ENCODE assay signal across 33 cellular contexts in the genomic region with DNA sequence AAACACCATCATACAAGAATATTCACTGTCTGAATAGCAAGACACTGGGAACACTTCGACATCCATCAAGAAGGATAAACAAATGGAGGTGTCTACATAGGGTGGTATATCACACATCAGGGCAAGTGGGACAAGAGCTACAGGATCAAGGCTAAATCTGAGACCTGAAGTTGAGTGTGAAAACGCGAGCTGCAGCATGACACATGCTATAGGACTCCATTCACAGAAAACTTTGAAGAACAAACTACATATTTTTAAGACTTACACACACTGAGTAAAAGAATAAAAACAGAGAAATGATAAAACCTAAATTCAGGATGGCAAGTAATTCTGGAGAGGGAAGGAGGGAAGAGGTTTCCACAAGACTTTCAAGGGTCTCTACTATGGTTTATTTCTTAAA. TPM values are rescaled to one million over a fixed set of nuclear protein-coding genes. Genes with fewer than 3 reads are reported as not detected.
DNase-seq lines count a peak whose midpoint lies in the region; ATAC-seq and TF ChIP-seq lines count a peak whose summit lies in the region.
"Had no signal": no experiment of that assay in that cellular context is flagged by ENCODE, and none has a peak within 500 bp of the region (broad histone marks: within the 10 kb centered on the region; RNA-seq: fewer than 3 reads in every experiment).

No MANE protein-coding gene starts in this region.

- H3K79me2 ChIP-seq in SK-N-SH (ENCODE audit: insufficient read depth): no peaks in the 10 kb centered on the region

- H3K36me3 ChIP-seq in SK-N-SH (replicated peaks in 1 of 2; ENCODE audit: control insufficient read depth in 1 of 2, insufficient read depth in 2 of 2, low read length in 1 of 2) (no peaks in the 10 kb centered on the region), stomach (no peaks in the 10 kb centered on the region)
- H3K36me3 ChIP-seq: cardiac muscle cell, HAP-1 had no signal

- H3K27ac ChIP-seq in SK-N-SH (ENCODE audit: low read depth in 2 of 2, low read length in 1 of 2) (peak overlapping the region in 1 of 2 experiments; percentile 23; a peak in 1 of 4 replicates), stomach (peak overlapping the region in 3 of 5 donors; percentile 82 to 93 (median 90))
- H3K27ac ChIP-seq: cardiac muscle cell had no signal

- DNase-seq in SK-N-SH: no peak
- DNase-seq in HFFc6: peak; percentile 22
- DNase-seq in fibroblast of peridontal ligament (ENCODE audit: extremely low read depth): peak; percentile 27
- no peak for DNase-seq in stomach
- no peak for DNase-seq in NCI-H526 (lab: John Stamatoyannopoulos, UW)
- no peak for DNase-seq in stimulated activated effector memory CD8-positive, alpha-beta T cell treated with anti-CD3 and anti-CD28 coated beads, Interleukin-12 subunit alpha, Interleukin-12 subunit beta, amount 100 ng/mL, for 72 hours (ENCODE audit: low spot score in 2 of 2)
- no peak for DNase-seq in cerebellum (ENCODE audit: low spot score)
- DNase-seq: 8988T; activated CD4-positive, alpha-beta T cell treated with anti-CD3 and anti-CD28 coated beads for 36 hours; activated CD8-positive, alpha-beta T cell treated with anti-CD3 and anti-CD28 coated beads, Interleukin-2, amount 10 ng/mL, durations not matched to agents 7 days and 5 days; activated naive CD4-positive, alpha-beta T cell treated with anti-CD3 and anti-CD28 coated beads for 36 hours; AML-193; amygdala; CD4-positive, alpha-beta T cell; cortex of kidney; effector memory CD8-positive, alpha-beta T cell; head of caudate nucleus; Kasumi-1; kidney; NCI-H1417 treated with DMSO at 0.1 percent for 48 hours; NCI-H2081 treated with DMSO at 0.1 percent for 48 hours; NCI-H748 treated with DMSO at 0.1 percent for 48 hours; occipital lobe; SHP77 treated with DMSO at 0.1 percent for 48 hours; stimulated activated CD4-positive, alpha-beta T cell treated with anti-CD3 and anti-CD28 coated beads, Interleukin-4, amount 100 ng/mL, for 24 hours; substantia nigra; T-helper 9 cell; trophoblast cell had no signal

- H3K4me1 ChIP-seq in SK-N-SH (ENCODE audit: control insufficient read depth in 1 of 2, insufficient read depth in 2 of 2, low read depth in 1 of 2, low read length in 1 of 2) (peaks cover 5 to 29% of the 10 kb centered on the region in 2 experiments; a peak in 2 of 4 replicates), stomach (peaks cover 7 to 26% (median 22%) of the 10 kb centered on the region in 4 donors)

- no peak for TF ChIP-seq POLR2A in stomach (IDR thresholded peaks at IDR 0.05)

- no peak; the same call in 2 of the 3 replicates for ATAC-seq in SK-N-SH treated with all-trans-retinoic acid at 6 μM for 48 hours
- no peak for ATAC-seq in stimulated activated effector memory CD8-positive, alpha-beta T cell treated with anti-CD3 and anti-CD28 coated beads, Interleukin-12 subunit alpha, Interleukin-12 subunit beta, amount 100 ng/mL, for 72 hours
- ATAC-seq: activated CD4-positive, alpha-beta T cell treated with anti-CD3 and anti-CD28 coated beads for 36 hours; activated CD8-positive, alpha-beta T cell treated with anti-CD3 and anti-CD28 coated beads, Interleukin-2, amount 10 ng/mL, durations not matched to agents 7 days and 5 days; effector memory CD8-positive, alpha-beta T cell; Panc1 had no signal

- H3K4me3 ChIP-seq in SK-N-SH (ENCODE audit: low read depth in 2 of 2, low read length in 1 of 2) (no peak overlapping the region), stomach (no peak overlapping the region)
- H3K4me3 ChIP-seq: cardiac muscle cell, HAP-1 had no signal

- TF ChIP-seq EP300 in SK-N-SH (IDR thresholded peaks at IDR 0.05; ENCODE audit: borderline replicate concordance in 1 of 2, low read depth in 1 of 2, low read length in 1 of 2) (no peak), stomach (IDR thresholded peaks at IDR 0.05) (no peak)

- H3K4me1 Mint-ChIP-seq in HFFc6 (ENCODE audit: low read depth): peaks cover 33% of the 10 kb centered on the region
- H3K4me1 Mint-ChIP-seq in stimulated activated effector memory CD8-positive, alpha-beta T cell treated with anti-CD3 and anti-CD28 coated beads, Interleukin-12 subunit alpha, Interleukin-12 subunit beta, amount 100 ng/mL, for 72 hours: peaks cover 14% of the 10 kb centered on the region

- no peaks in the 10 kb centered on the region for H3K9me3 Mint-ChIP-seq in HFFc6
- H3K9me3 Mint-ChIP-seq in stimulated activated effector memory CD8-positive, alpha-beta T cell treated with anti-CD3 and anti-CD28 coated beads, Interleukin-12 subunit alpha, Interleukin-12 subunit beta, amount 100 ng/mL, for 72 hours: no peaks in the 10 kb centered on the region
- H3K9me3 Mint-ChIP-seq: activated naive CD4-positive, alpha-beta T cell treated with anti-CD3 and anti-CD28 coated beads for 36 hours; CD4-positive, alpha-beta T cell; effector memory CD8-positive, alpha-beta T cell; mesothelial cell of epicardium had no signal

- TF ChIP-seq RAD21 in SK-N-SH (IDR thresholded peaks at IDR 0.05; ENCODE audit: low read length): no peak

- H3K9me3 ChIP-seq in SK-N-SH (no peaks in the 10 kb centered on the region), stomach (no peaks in the 10 kb centered on the region)
- H3K9me3 ChIP-seq: HAP-1 had no signal

- CTCF ChIA-PET in SK-N-SH (lab: Yijun Ruan, JAX): no interaction called here

- H3K9me2 ChIP-seq in SK-N-SH: no peaks in the 10 kb centered on the region

- POLR2A ChIA-PET in SK-N-SH (lab: Yijun Ruan, JAX): no interaction called here

- H3K9ac ChIP-seq in SK-N-SH: no peak overlapping the region

- H3K36me3 Mint-ChIP-seq in HFFc6 (ENCODE audit: low read depth): no peaks in the 10 kb centered on the region
- H3K36me3 Mint-ChIP-seq in stimulated activated effector memory CD8-positive, alpha-beta T cell treated with anti-CD3 and anti-CD28 coated beads, Interleukin-12 subunit alpha, Interleukin-12 subunit beta, amount 100 ng/mL, for 72 hours: no peaks in the 10 kb centered on the region
- H3K36me3 Mint-ChIP-seq: mesothelial cell of epicardium had no signal

- peak overlapping the region; percentile 38; the same call in 1 of the 2 replicates for H2AFZ ChIP-seq in SK-N-SH (ENCODE audit: low read depth)

- H4K20me1 ChIP-seq in SK-N-SH (ENCODE audit: insufficient read depth): no peaks in the 10 kb centered on the region

- peaks cover 13% of the 10 kb centered on the region for H3K27me3 Mint-ChIP-seq in HFFc6 (ENCODE audit: insufficient read depth)

- 74% methylated on average over 3 of the region's 3 CpGs for WGBS in SK-N-SH (ENCODE audit: low lambda C conversion rate)
- 89 to 93% (median 92%) methylated on average over 3 of the region's 3 CpGs for WGBS in stomach, 5 donors

- TF ChIP-seq CTCF in SK-N-SH (IDR thresholded peaks at IDR 0.05) (no peak), HFFc6 (IDR thresholded peaks at IDR 0.05) (no peak), stomach (IDR thresholded peaks at IDR 0.05) (no peak)

- no peak overlapping the region for H3K4me2 ChIP-seq in SK-N-SH

- H3K27ac Mint-ChIP-seq in HFFc6: peak overlapping the region; percentile 0; the same call in 1 of the 2 replicates
- no peak overlapping the region for H3K27ac Mint-ChIP-seq in stimulated activated effector memory CD8-positive, alpha-beta T cell treated with anti-CD3 and anti-CD28 coated beads, Interleukin-12 subunit alpha, Interleukin-12 subunit beta, amount 100 ng/mL, for 72 hours
- H3K27ac Mint-ChIP-seq: activated CD4-positive, alpha-beta T cell treated with anti-CD3 and anti-CD28 coated beads for 36 hours; activated CD8-positive, alpha-beta T cell treated with anti-CD3 and anti-CD28 coated beads, Interleukin-2, amount 10 ng/mL, durations not matched to agents 7 days and 5 days; activated naive CD4-positive, alpha-beta T cell treated with anti-CD3 and anti-CD28 coated beads for 36 hours; CD4-positive, alpha-beta T cell; effector memory CD8-positive, alpha-beta T cell; mesothelial cell of epicardium had no signal

- intact Hi-C loops in stomach (cut with DNase I; ENCODE audit: low total_unique reads): no loop called here

- no peak overlapping the region for H3K4me3 Mint-ChIP-seq in HFFc6
- no peak overlapping the region for H3K4me3 Mint-ChIP-seq in stimulated activated effector memory CD8-positive, alpha-beta T cell treated with anti-CD3 and anti-CD28 coated beads, Interleukin-12 subunit alpha, Interleukin-12 subunit beta, amount 100 ng/mL, for 72 hours
- H3K4me3 Mint-ChIP-seq: activated CD4-positive, alpha-beta T cell treated with anti-CD3 and anti-CD28 coated beads for 36 hours; activated CD8-positive, alpha-beta T cell treated with anti-CD3 and anti-CD28 coated beads, Interleukin-2, amount 10 ng/mL, durations not matched to agents 7 days and 5 days; activated naive CD4-positive, alpha-beta T cell treated with anti-CD3 and anti-CD28 coated beads for 36 hours; CD4-positive, alpha-beta T cell had no signal

- peaks cover 6% of the 10 kb centered on the region for H3F3A ChIP-seq in SK-N-SH (replicated peaks; ENCODE audit: insufficient read depth)

- H3K27me3 ChIP-seq in SK-N-SH (ENCODE audit: insufficient read depth): no peaks in the 10 kb centered on the region
- H3K27me3 ChIP-seq in stomach: peaks cover 0 to 26% (median 7%) of the 10 kb centered on the region in 3 donors
- H3K27me3 ChIP-seq: cardiac muscle cell had no signal

TF ChIP-seq in SK-N-SH, 30 proteins besides CTCF, POLR2A, EP300 and RAD21 (continues in another document):
- TF ChIP-seq RXRA (IDR thresholded peaks at IDR 0.05; ENCODE audit: borderline replicate concordance, low read depth): no peak

TF ChIP-seq in SK-N-SH treated with all-trans-retinoic acid at 6 μM for 48 hours, 23 proteins besides CTCF, POLR2A, EP300 and RAD21 (continues in another document):
- TF ChIP-seq ZNF70 (CRISPR knock-in tag; IDR thresholded peaks at IDR 0.05): no peak
- no peak for TF ChIP-seq PPARA (CRISPR knock-in tag; IDR thresholded peaks at IDR 0.05; ENCODE audit: borderline replicate concordance)

RNA-seq across cellular contexts. Expression of gene TTC39A, which starts 2.1 kb away (rescaled TPM):
- polyA plus RNA-seq in SK-N-SH (2012; rRNA removed) (0.97 and 1.3 TPM in 2 replicates), stomach (10 to 100 TPM in 2 of 3 donors, 1 to 10 TPM in 1; 8.3 to 59.3 (median 21.6) TPM)
- polyA plus RNA-seq in SK-N-SH (2012; cell fraction: cytosol; rRNA removed): 0.70 and 1.0 TPM in 2 replicates
- 1.1 and 1.4 TPM in 2 replicates for polyA plus RNA-seq in SK-N-SH (2012; cell fraction: nucleus; rRNA removed)
- total RNA-seq in HFFc6 (2021; fragmentation: NEBNext Ultra II Directional; extraction: Animal tissue kit (Norgen Biotek cat#: 25700)): under 1 TPM in 4 of 6 experiments, not detected in 2; 0.10 to 0.52 (median 0.17) TPM
- total RNA-seq in stomach (100 to 1,000 TPM in 1 of 5 donors, 10 to 100 TPM in 4; 19.3 to 159 (median 33.6) TPM), cerebellum (7.0 TPM)
- total RNA-seq: activated CD8-positive, alpha-beta T cell treated with anti-CD3 and anti-CD28 coated beads, Interleukin-2, amount 10 ng/mL, durations not matched to agents 7 days and 5 days; activated naive CD4-positive, alpha-beta T cell treated with anti-CD3 and anti-CD28 coated beads for 36 hours; CD4-positive, alpha-beta T cell had no signal

Comparison
In these comparisons a context has a peak if more than half of its experiments do, and no peak if none do; other contexts are left out.
1. DNase-seq: peak in HFFc6 (single experiment) and fibroblast of peridontal ligament (single experiment); none in SK-N-SH (single experiment), stomach (single experiment), NCI-H526 (0 of 2), stimulated activated effector memory CD8-positive, alpha-beta T cell treated with anti-CD3 and anti-CD28 coated beads, Interleukin-12 subunit alpha, Interleukin-12 subunit beta, amount 100 ng/mL, for 72 hours (0 of 2) and cerebellum (single experiment).